In genomic region chr11:103903621-103904323, GRCh38 we compare ENCODE assay signal across 11 cellular contexts.
A peak's percentile ranks its signal among the peaks of the same experiment; 100 is the strongest.
DNase-seq lines count a peak whose midpoint lies in the region; ATAC-seq and TF ChIP-seq lines count a peak whose summit lies in the region.
"Had no signal": no experiment of that assay in that cellular context is flagged by ENCODE, and none has a peak within 500 bp of the region (broad histone marks: within the 10 kb centered on the region; RNA-seq: fewer than 3 reads in every experiment).

No MANE protein-coding gene starts in this region.

- no peaks in the 10 kb centered on the region for H3K27me3 Mint-ChIP-seq in progenitor cell of endocrine pancreas
- H3K27me3 Mint-ChIP-seq in effector memory CD8-positive, alpha-beta T cell, result no peaks in the 10 kb centered on the region
- H3K27me3 Mint-ChIP-seq: activated T-cell treated with anti-CD3 and anti-CD28 coated beads, Interleukin-2, amount 50 U/mL, for 24 hours had no signal

- H3K9me3 Mint-ChIP-seq in progenitor cell of endocrine pancreas (ENCODE audit: low read depth), result peaks cover 3% of the 10 kb centered on the region
- H3K9me3 Mint-ChIP-seq in effector memory CD8-positive, alpha-beta T cell, result no peaks in the 10 kb centered on the region
- H3K9me3 Mint-ChIP-seq: activated T-cell treated with anti-CD3 and anti-CD28 coated beads, Interleukin-2, amount 50 U/mL, for 24 hours had no signal

- peak; percentile 35 to 56 for DNase-seq in dermis microvascular lymphatic vessel endothelial cell (ENCODE audit: low read depth in 2 of 2)
- no peak for DNase-seq in progenitor cell of endocrine pancreas (ENCODE audit: low spot score, unreplicated experiment)
- no peak for DNase-seq in NCI-H1105 treated with DMSO at 0.1 percent for 48 hours (lab: John Stamatoyannopoulos, UW)
- DNase-seq in NCI-H1694 treated with DMSO at 0.1 percent for 48 hours (lab: John Stamatoyannopoulos, UW), result no peak
- DNase-seq in effector memory CD8-positive, alpha-beta T cell, result no peak
- DNase-seq: activated T-cell treated with anti-CD3 and anti-CD28 coated beads, Interleukin-2, amount 50 U/mL, for 24 hours; cerebellar nuclear complex; NCI-H446 had no signal

- H3K27ac Mint-ChIP-seq in progenitor cell of endocrine pancreas, result no peak overlapping the region
- H3K27ac Mint-ChIP-seq in effector memory CD8-positive, alpha-beta T cell, result no peak overlapping the region
- H3K27ac Mint-ChIP-seq: activated T-cell treated with anti-CD3 and anti-CD28 coated beads, Interleukin-2, amount 50 U/mL, for 24 hours had no signal

- H3K4me1 Mint-ChIP-seq in progenitor cell of endocrine pancreas (ENCODE audit: low read depth), result no peaks in the 10 kb centered on the region
- peaks cover 3 to 7% of the 10 kb centered on the region in 2 donors for H3K4me1 Mint-ChIP-seq in effector memory CD8-positive, alpha-beta T cell (ENCODE audit: low read depth in 2 of 2)

- ATAC-seq in GM18873 (IDR thresholded peaks at IDR 0.05; ENCODE audit: low FRiP score, unreplicated experiment), result peak; percentile 83
- ATAC-seq in GM21576 (IDR thresholded peaks at IDR 0.05; ENCODE audit: unreplicated experiment), result peak; percentile 79
- peak; percentile 85 for ATAC-seq in HG03175 (IDR thresholded peaks at IDR 0.05; ENCODE audit: unreplicated experiment)
- ATAC-seq in effector memory CD8-positive, alpha-beta T cell (replicated peaks), result no peak

- H3K36me3 Mint-ChIP-seq in progenitor cell of endocrine pancreas (ENCODE audit: insufficient read depth), result no peaks in the 10 kb centered on the region
- no peaks in the 10 kb centered on the region for H3K36me3 Mint-ChIP-seq in effector memory CD8-positive, alpha-beta T cell (ENCODE audit: insufficient read depth)

- H3K4me3 Mint-ChIP-seq in progenitor cell of endocrine pancreas (ENCODE audit: low read depth), result no peak overlapping the region
- H3K4me3 Mint-ChIP-seq in effector memory CD8-positive, alpha-beta T cell, result no peak overlapping the region
- H3K4me3 Mint-ChIP-seq: activated T-cell treated with anti-CD3 and anti-CD28 coated beads, Interleukin-2, amount 50 U/mL, for 24 hours had no signal

- TF ChIP-seq CTCF in progenitor cell of endocrine pancreas (IDR thresholded peaks at IDR 0.05; ENCODE audit: unreplicated experiment), result no peak

Comparison
In these comparisons a context has a peak if more than half of its experiments do, and no peak if none do; other contexts are left out.
1. DNase-seq: peak in dermis microvascular lymphatic vessel endothelial cell (2 of 2); none in progenitor cell of endocrine pancreas (single experiment), NCI-H1105 treated with DMSO at 0.1 percent for 48 hours (single experiment), NCI-H1694 treated with DMSO at 0.1 percent for 48 hours (single experiment) and effector memory CD8-positive, alpha-beta T cell (0 of 3).